ENCODE assay signal across 19 cellular contexts in genomic region chr18:28127763-28128737, GRCh38. TPM values are rescaled to one million over a fixed set of nuclear protein-coding genes. Genes with fewer than 3 reads are reported as not detected.
DNase-seq lines count a peak whose midpoint lies in the region; ATAC-seq, FAIRE-seq and TF ChIP-seq lines count a peak whose summit lies in the region.
"Had no signal": no experiment of that assay in that cellular context is flagged by ENCODE, and none has a peak within 500 bp of the region (broad histone marks: within the 10 kb centered on the region; RNA-seq: fewer than 3 reads in every experiment).

No MANE protein-coding gene starts in this region.

- no peak overlapping the region for H2BK15ac ChIP-seq in mesendoderm (replicated peaks; ENCODE audit: low read depth)

- H3K4ac ChIP-seq in mesendoderm (ENCODE audit: low read depth, low read length), result no peak overlapping the region

- no peak overlapping the region for H3K56ac ChIP-seq in mesendoderm (ENCODE audit: low read length)

- DNase-seq in H54 (ENCODE audit: insufficient read length, low spot score) (no peak), glomerular visceral epithelial cell (ENCODE audit: extremely low spot score) (peak; percentile 56), mesendoderm (peak; percentile 49), dorsolateral prefrontal cortex (no peak)
- DNase-seq: activated effector memory CD4-positive, alpha-beta T cell treated with anti-CD3 and anti-CD28 coated beads, Interleukin-2, amount 50 U/mL, for 16 hours; aorta; DND-41; gastrocnemius medialis; MG63; NCI-H2081; OCI-M1; spleen had no signal

- H3K79me1 ChIP-seq in mesendoderm (ENCODE audit: low read length), result peaks cover 19% of the 10 kb centered on the region

- H4K8ac ChIP-seq in mesendoderm (ENCODE audit: low read depth, low read length), result no peak overlapping the region

- intact Hi-C loops in dorsolateral prefrontal cortex (cut with DNase I), result no loop called here

- no peak overlapping the region for H3K4me2 ChIP-seq in mesendoderm (ENCODE audit: low read length)
- H3K4me2 ChIP-seq: BLaER1 treated with 17β-estradiol and CSF1 and Interleukin-3, amounts not matched to agents 10 nM and 100 nM had no signal

- no peak overlapping the region for H2BK120ac ChIP-seq in mesendoderm (ENCODE audit: low read depth, low read length)

- no CpG with 5 or more reads among the region's 7 CpGs for WGBS in mesendoderm (ENCODE audit: extremely low coverage, insufficient coverage, low lambda C conversion rate)

- H2BK5ac ChIP-seq in mesendoderm (ENCODE audit: low read length), result no peak overlapping the region

- no peaks in the 10 kb centered on the region for H3K36me3 ChIP-seq in mesendoderm (ENCODE audit: control insufficient read depth, insufficient read depth, low read length)
- H3K36me3 ChIP-seq: BLaER1 treated with 17β-estradiol and CSF1 and Interleukin-3, amounts not matched to agents 10 nM and 100 nM; gastrocnemius medialis; MG63; spleen; stomach had no signal

- no peaks in the 10 kb centered on the region for H3K27me3 ChIP-seq in mesendoderm (ENCODE audit: insufficient read depth, low read length, poor library complexity)
- no peaks in the 10 kb centered on the region for H3K27me3 ChIP-seq in dorsolateral prefrontal cortex
- H3K27me3 ChIP-seq: BLaER1 treated with 17β-estradiol and CSF1 and Interleukin-3, amounts not matched to agents 10 nM and 100 nM; gastrocnemius medialis; MG63; spleen; stomach had no signal

- H4K5ac ChIP-seq in mesendoderm (ENCODE audit: low read length), result no peak overlapping the region

- no peak for TF ChIP-seq POLR2A in H54 (IDR thresholded peaks at IDR 0.05; ENCODE audit: low read depth, low read length)

- H3K9ac ChIP-seq in mesendoderm (ENCODE audit: low read length), result no peak overlapping the region
- H3K9ac ChIP-seq: BLaER1 treated with 17β-estradiol and CSF1 and Interleukin-3, amounts not matched to agents 10 nM and 100 nM had no signal

- peak; percentile 58 for FAIRE-seq in H54 (lab: Jason Lieb, UNC)

- H3K27ac ChIP-seq in mesendoderm (ENCODE audit: low read depth, low read length) (no peak overlapping the region), dorsolateral prefrontal cortex (no peak overlapping the region)
- H3K27ac ChIP-seq: BLaER1 treated with 17β-estradiol and CSF1 and Interleukin-3, amounts not matched to agents 10 nM and 100 nM; gastrocnemius medialis; spleen had no signal

- H3K79me2 ChIP-seq in mesendoderm (ENCODE audit: control insufficient read depth, insufficient read depth, low read length), result peaks cover 40% of the 10 kb centered on the region

- no peak overlapping the region for H3K18ac ChIP-seq in mesendoderm (ENCODE audit: low read length)

- no peak overlapping the region for H2AK5ac ChIP-seq in mesendoderm (ENCODE audit: low read length)

- H3K23ac ChIP-seq in mesendoderm (ENCODE audit: low read length), result no peak overlapping the region

- no peak overlapping the region for H3K4me3 ChIP-seq in mesendoderm (ENCODE audit: low read length)
- H3K4me3 ChIP-seq in dorsolateral prefrontal cortex, result no peak overlapping the region
- H3K4me3 ChIP-seq: BLaER1 treated with 17β-estradiol and CSF1 and Interleukin-3, amounts not matched to agents 10 nM and 100 nM; gastrocnemius medialis; MG63; spleen; stomach had no signal

- H3K4me1 ChIP-seq in mesendoderm (ENCODE audit: control insufficient read depth, low read depth, low read length), result peaks cover 6% of the 10 kb centered on the region
- H3K4me1 ChIP-seq: BLaER1 treated with 17β-estradiol and CSF1 and Interleukin-3, amounts not matched to agents 10 nM and 100 nM; gastrocnemius medialis had no signal

- TF ChIP-seq CTCF in dorsolateral prefrontal cortex (IDR thresholded peaks at IDR 0.05 in 54 of 56, conservative IDR thresholded peaks at IDR 0.05 in 2 of 56; ENCODE audit: low read depth in 1 of 56, partially characterized antibody in 56 of 56), result no peak

- ATAC-seq in SK-N-SH treated with all-trans-retinoic acid at 6 μM for 48 hours (peak; percentile 19; the same call in 1 of the 3 replicates), GM21390 (IDR thresholded peaks at IDR 0.05; ENCODE audit: unreplicated experiment) (no peak), GM18498 (IDR thresholded peaks at IDR 0.05; ENCODE audit: unreplicated experiment) (no peak), GM18511 (IDR thresholded peaks at IDR 0.05; ENCODE audit: unreplicated experiment) (no peak)
- ATAC-seq: gastrocnemius medialis, WTC11 had no signal

TF ChIP-seq in SK-N-SH treated with all-trans-retinoic acid at 6 μM for 48 hours, 23 proteins besides CTCF, POLR2A, EP300 and RAD21 (continues in another document):
- TF ChIP-seq ZFP3 (CRISPR knock-in tag; IDR thresholded peaks at IDR 0.05) (no peak), GLIS3 (CRISPR knock-in tag; IDR thresholded peaks at IDR 0.05) (no peak), SNAI2 (CRISPR knock-in tag; IDR thresholded peaks at IDR 0.05) (no peak), PPARA (CRISPR knock-in tag; IDR thresholded peaks at IDR 0.05; ENCODE audit: borderline replicate concordance) (no peak), ZNF70 (CRISPR knock-in tag; IDR thresholded peaks at IDR 0.05) (no peak), RARB (CRISPR knock-in tag; IDR thresholded peaks at IDR 0.05) (no peak), ZNF565 (CRISPR knock-in tag; conservative IDR thresholded peaks at IDR 0.05; ENCODE audit: low read depth) (no peak), CREB5 (CRISPR knock-in tag; IDR thresholded peaks at IDR 0.05; ENCODE audit: low read depth) (no peak), BACH2 (CRISPR knock-in tag; IDR thresholded peaks at IDR 0.05; ENCODE audit: borderline replicate concordance) (no peak), ARNTL (CRISPR knock-in tag; IDR thresholded peaks at IDR 0.05; ENCODE audit: borderline replicate concordance, low read depth) (no peak), ISL1 (CRISPR knock-in tag; IDR thresholded peaks at IDR 0.05) (no peak), ZNF8 (CRISPR knock-in tag; IDR thresholded peaks at IDR 0.05) (no peak), ZC3H10 (CRISPR knock-in tag; IDR thresholded peaks at IDR 0.05) (no peak), TSHZ2 (CRISPR knock-in tag; IDR thresholded peaks at IDR 0.05) (no peak), ZFP30 (CRISPR knock-in tag; IDR thresholded peaks at IDR 0.05) (no peak), PATZ1 (CRISPR knock-in tag; IDR thresholded peaks at IDR 0.05; ENCODE audit: borderline replicate concordance) (no peak), ESRRG (CRISPR knock-in tag; IDR thresholded peaks at IDR 0.05) (no peak)

RNA-seq across cellular contexts. Expression of gene CDH2, which starts 48.9 kb away (rescaled TPM):
- polyA plus RNA-seq in mesendoderm (2013, experiment 1 of 2), result 82.8 TPM
- 80.1 TPM for polyA plus RNA-seq in mesendoderm (2013, experiment 2 of 2)
- 100 to 1,000 TPM in 8 of 120 experiments, 10 to 100 TPM in 112; 44.8 to 109 (median 82.2) TPM for total RNA-seq in dorsolateral prefrontal cortex

Comparison
In these comparisons a context has a peak if more than half of its experiments do, and no peak if none do; other contexts are left out.
1. DNase-seq: peak in glomerular visceral epithelial cell (single experiment) and mesendoderm (single experiment); none in H54 (single experiment) and dorsolateral prefrontal cortex (0 of 10).